ENCODE assay signal across 17 cellular contexts in genomic region chr11:57407010-57407409, GRCh38. TPM values are rescaled to one million over a fixed set of nuclear protein-coding genes. Genes with fewer than 3 reads are reported as not detected.
DNase-seq lines count a peak whose midpoint lies in the region; ATAC-seq, FAIRE-seq and TF ChIP-seq lines count a peak whose summit lies in the region.
"Had no signal": no experiment of that assay in that cellular context is flagged by ENCODE, and none has a peak within 500 bp of the region (broad histone marks: within the 10 kb centered on the region; RNA-seq: fewer than 3 reads in every experiment).

No MANE protein-coding gene starts in this region.

- no peak overlapping the region for H3K9ac ChIP-seq in GM12878 (ENCODE audit: control insufficient read depth, insufficient read depth, low read length)

- ATAC-seq in stimulated activated naive CD8-positive, alpha-beta T cell treated with anti-CD3 and anti-CD28 coated beads, Interleukin-15, Interleukin-2, amounts not matched to agents 100 U/mL and 50 U/mL, for 24 hours, result no peak
- ATAC-seq in GM12878 (0 out of 3 replicates have a peak, but pooled peaks have one; percentile 7), right cardiac atrium (peak in 1 of 2 donors; percentile 30), HG02623 (IDR thresholded peaks at IDR 0.05; ENCODE audit: unreplicated experiment) (no peak), GM21526 (IDR thresholded peaks at IDR 0.05; ENCODE audit: low FRiP score, unreplicated experiment) (no peak)

- TF ChIP-seq EP300 in GM12878 (IDR thresholded peaks at IDR 0.05; ENCODE audit: borderline replicate concordance in 1 of 2, control insufficient read depth in 1 of 2, low read depth in 2 of 2, low read length in 2 of 2), result no peak

- H3K9me3 Mint-ChIP-seq in stimulated activated naive CD8-positive, alpha-beta T cell treated with anti-CD3 and anti-CD28 coated beads, Interleukin-15, Interleukin-2, amounts not matched to agents 100 ng/mL and 50 ng/mL, for 24 hours, result no peaks in the 10 kb centered on the region

- H3K4me2 ChIP-seq in GM12878 (ENCODE audit: control insufficient read depth, insufficient read depth), result no peak overlapping the region

- H3K9me3 ChIP-seq in GM12878 (replicated peaks; ENCODE audit: control insufficient read depth, insufficient read depth, low read length), result no peaks in the 10 kb centered on the region
- H3K9me3 ChIP-seq in right cardiac atrium (ENCODE audit: control insufficient read depth, low read length), result no peaks in the 10 kb centered on the region
- H3K9me3 ChIP-seq: MG63 had no signal

- H3K27ac ChIP-seq in GM12878 (ENCODE audit: control insufficient read depth, insufficient read depth) (peak overlapping the region; percentile 55; the same call in 1 of the 2 replicates), right cardiac atrium (ENCODE audit: low read length) (peak overlapping the region; percentile 12)

- no peak overlapping the region for H3K4me3 ChIP-seq in GM12878
- no peak overlapping the region for H3K4me3 ChIP-seq in right cardiac atrium (ENCODE audit: low read length)
- H3K4me3 ChIP-seq: MG63 had no signal

- RAD21 ChIA-PET in GM12878 (lab: Charles Lee; ENCODE audit: unreplicated experiment), result interaction anchor here (1.0 to 3.4 kb wide), 5 partner anchors 11 to 51 kb away, joined by 3 to 21 read pairs (median 4); no protein-coding TSS in a partner anchor

- TF ChIP-seq RAD21 in GM12878 (IDR thresholded peaks at IDR 0.05; ENCODE audit: insufficient read depth, low read depth, low read length), result no peak

- no peak for DNase-seq in stimulated activated naive CD8-positive, alpha-beta T cell treated with anti-CD3 and anti-CD28 coated beads, Interleukin-15, Interleukin-2, amounts not matched to agents 100 U/mL and 50 U/mL, for 24 hours
- DNase-seq in GM12878 (ENCODE audit: low read depth, low spot score), result no peak
- no peak for DNase-seq in right cardiac atrium
- no peak for DNase-seq in stimulated activated CD4-positive, alpha-beta T cell treated with anti-CD3 and anti-CD28 coated beads, Interleukin-2, amount 100 ng/mL, for 24 hours
- DNase-seq in stimulated activated CD4-positive, alpha-beta T cell treated with anti-CD3 and anti-CD28 coated beads, Interleukin-4, amount 100 ng/mL, for 1 hour, result no peak
- DNase-seq: cortex of kidney, DMS 273 treated with DMSO at 0.1 percent for 48 hours, NCI-H82, SHP77 treated with DMSO at 0.1 percent for 48 hours had no signal

- H3K4me3 Mint-ChIP-seq in stimulated activated naive CD8-positive, alpha-beta T cell treated with anti-CD3 and anti-CD28 coated beads, Interleukin-15, Interleukin-2, amounts not matched to agents 100 ng/mL and 50 ng/mL, for 24 hours, result peak overlapping the region; percentile 43
- H3K4me3 Mint-ChIP-seq: memory B cell had no signal

- H3K36me3 ChIP-seq in GM12878 (ENCODE audit: control insufficient read depth in 2 of 2, insufficient read depth in 2 of 2, low read length in 1 of 2), result peaks cover 31 to 45% of the 10 kb centered on the region in 2 experiments

- no peak overlapping the region for H2AFZ ChIP-seq in GM12878 (ENCODE audit: control insufficient read depth, low read depth, low read length)

- FAIRE-seq in GM12878 (lab: Jason Lieb, UNC), result no peak
- FAIRE-seq: TTC549 had no signal

- TF ChIP-seq POLR2A in GM12878 (IDR thresholded peaks at IDR 0.05; ENCODE audit: low read depth, low read length), result no peak

- H3K4me1 Mint-ChIP-seq in stimulated activated naive CD8-positive, alpha-beta T cell treated with anti-CD3 and anti-CD28 coated beads, Interleukin-15, Interleukin-2, amounts not matched to agents 100 ng/mL and 50 ng/mL, for 24 hours (ENCODE audit: low read depth), result peaks cover 75% of the 10 kb centered on the region

- in situ Hi-C loops in GM12878 (cut with MboI), result no loop called here

- H3K27ac Mint-ChIP-seq in stimulated activated naive CD8-positive, alpha-beta T cell treated with anti-CD3 and anti-CD28 coated beads, Interleukin-15, Interleukin-2, amounts not matched to agents 100 ng/mL and 50 ng/mL, for 24 hours, result peak overlapping the region; percentile 90
- H3K27ac Mint-ChIP-seq: memory B cell had no signal

- POLR2A ChIA-PET in GM12878 (lab: Charles Lee), result interaction anchor here (1.0 to 2.4 kb wide), 2 partner anchors 12 to 19 kb away, joined by 6 to 11 read pairs; no protein-coding TSS in a partner anchor

- TSS peak; percentile 63 for BruUV-seq in GM12878 (replicated peaks; lab: Mats Ljungman, UMichigan)

- no peak for TF ChIP-seq CTCF in GM12878 (IDR thresholded peaks at IDR 0.05 in 2 of 3, conservative IDR thresholded peaks at IDR 0.05 in 1 of 3; ENCODE audit: control insufficient read depth in 2 of 3, extremely low read depth in 1 of 3, insufficient read depth in 1 of 3, low read depth in 3 of 3, low read length in 3 of 3)

- H3K4me1 ChIP-seq in GM12878 (ENCODE audit: control insufficient read depth, insufficient read depth, low read length), result peaks cover 19% of the 10 kb centered on the region
- peaks cover 8% of the 10 kb centered on the region for H3K4me1 ChIP-seq in right cardiac atrium (ENCODE audit: control insufficient read depth, insufficient read depth, low read length)

- no peaks in the 10 kb centered on the region for H3K27me3 Mint-ChIP-seq in stimulated activated naive CD8-positive, alpha-beta T cell treated with anti-CD3 and anti-CD28 coated beads, Interleukin-15, Interleukin-2, amounts not matched to agents 100 ng/mL and 50 ng/mL, for 24 hours
- H3K27me3 Mint-ChIP-seq: memory B cell had no signal

- intact Hi-C loops in GM12878 (cut with micrococcal nuclease; ENCODE audit: unreplicated experiment) (no loop called here), right cardiac atrium (cut with DNase I) (no loop called here)

- H3K79me2 ChIP-seq in GM12878 (ENCODE audit: control insufficient read depth, insufficient read depth, low read length), result no peaks in the 10 kb centered on the region; the same call in 1 of the 2 replicates

- SMC1A ChIA-PET in GM12878 (lab: Charles Lee; ENCODE audit: uncharacterized antibody, unreplicated experiment), result interaction anchor here (0.9 to 1.4 kb wide), 4 partner anchors 15 to 72 kb away, joined by 3 to 4 read pairs (median 3); no protein-coding TSS in a partner anchor

- CTCF ChIA-PET in GM12878 (lab: Yijun Ruan, JAX), result interaction anchor here (0.9 to 1.6 kb wide), 4 partner anchors 10 to 237 kb away, joined by 3 to 6 read pairs (median 4); partner anchors contain the start of gene UBE2L6

- H3K27me3 ChIP-seq in GM12878 (replicated peaks in 1 of 2; ENCODE audit: control insufficient read depth in 2 of 2, insufficient read depth in 2 of 2, low read length in 1 of 2), result no peaks in the 10 kb centered on the region
- no peaks in the 10 kb centered on the region for H3K27me3 ChIP-seq in right cardiac atrium (ENCODE audit: control insufficient read depth, insufficient read depth)
- H3K27me3 ChIP-seq: MG63, neutrophil had no signal

- 100% methylated on average over 1 of the region's 1 CpG for WGBS in GM12878 (ENCODE audit: insufficient coverage, insufficient replicate concordance, low lambda C conversion rate, missing lambda C conversion rate)
- 57% methylated on average over 1 of the region's 1 CpG for WGBS in right cardiac atrium

- no peaks in the 10 kb centered on the region for H4K20me1 ChIP-seq in GM12878 (ENCODE audit: control insufficient read depth, insufficient read depth)

- H3K36me3 Mint-ChIP-seq in stimulated activated naive CD8-positive, alpha-beta T cell treated with anti-CD3 and anti-CD28 coated beads, Interleukin-15, Interleukin-2, amounts not matched to agents 100 ng/mL and 50 ng/mL, for 24 hours (ENCODE audit: low read depth), result peaks cover 90% of the 10 kb centered on the region

RNA-seq across cellular contexts. Expression of gene PRG2, which starts 16.6 kb away (rescaled TPM):
- total RNA-seq in GM12878 (2013; cell fraction: nucleolus; rRNA removed), result 1.2 and 1.3 TPM in 2 replicates
- total RNA-seq in GM12878 (2014; rRNA removed) (0.68 TPM in 1 of 2 replicates, not detected in the other), GM12878 (2014; rRNA removed; fragmentation: Illumina TruSeq; extraction: Trizol) (0.41 TPM in 1 of 2 replicates, not detected in the other), GM12878 (2021) (1.7 and 2.0 TPM in 2 replicates), right cardiac atrium (under 1 TPM in 1 of 4 donors, not detected in 3; 0.23 TPM)
- 1.2 TPM for polyA plus RNA-seq in GM12878 (2011; ENCODE audit: low read depth)
- polyA plus RNA-seq in GM12878 (2011; rRNA removed) (0.23 and 0.43 TPM in 2 replicates), GM12878 (2014; fragmentation: Illumina TruSeq; extraction: Trizol) (0.10 TPM in 1 of 2 replicates, not detected in the other), GM12878 (2014; fragmentation: Nextera tagmentation; extraction: Ambion mirVana) (1 to 10 TPM in 1 of 2 experiments, under 1 TPM in 1; 0.88 to 1.0 TPM), GM12878 (2014; rRNA removed) (0.25 and 0.40 TPM in 2 replicates), GM12878 (2016; fragmentation: Nextera tagmentation; extraction: Ambion mirVana) (under 1 TPM in 1 of 2 experiments, not detected in 1; 0.19 TPM), right cardiac atrium (0.16 TPM)
- polyA plus RNA-seq in GM12878 (2011; cell fraction: cytosol; rRNA removed), result 0.87 and 1.3 TPM in 2 replicates
- 7.3 and 7.5 TPM in 2 replicates for polyA plus RNA-seq in GM12878 (2011; cell fraction: nucleus; rRNA removed)
- 1.3 and 1.7 TPM in 2 replicates for polyA plus RNA-seq in GM12878 (2012)
- polyA minus RNA-seq in GM12878 (2011; rRNA and poly(A)+ RNA removed), result 0.72 and 1.2 TPM in 2 replicates
- not detected in 2 replicates for polyA minus RNA-seq in GM12878 (2011; cell fraction: cytosol; rRNA and poly(A)+ RNA removed)
- polyA minus RNA-seq in GM12878 (2011; cell fraction: nucleus; rRNA and poly(A)+ RNA removed), result 0.36 and 1.1 TPM in 2 replicates
- total RNA-seq: temporal lobe had no signal

RNA-seq across cellular contexts. Expression of gene SLC43A3, which starts 19.9 kb away (rescaled TPM):
- 332 and 410 TPM in 2 replicates for total RNA-seq in GM12878 (2013; cell fraction: nucleolus; rRNA removed)
- total RNA-seq in GM12878 (2014; rRNA removed) (104 and 112 TPM in 2 replicates), GM12878 (2014; rRNA removed; fragmentation: Illumina TruSeq; extraction: Trizol) (79.7 and 80.2 TPM in 2 replicates), GM12878 (2021) (147 and 158 TPM in 2 replicates), right cardiac atrium (10 to 100 TPM; 24.1 to 37.0 (median 30.7) TPM)
- polyA plus RNA-seq in GM12878 (2011; ENCODE audit: low read depth), result 77.0 TPM
- polyA plus RNA-seq in GM12878 (2011; rRNA removed) (129 and 237 TPM in 2 replicates), GM12878 (2014; fragmentation: Illumina TruSeq; extraction: Trizol) (153 and 168 TPM in 2 replicates), GM12878 (2014; fragmentation: Nextera tagmentation; extraction: Ambion mirVana) (10 to 100 TPM; 37.5 to 79.9 TPM), GM12878 (2014; rRNA removed) (107 and 111 TPM in 2 replicates), GM12878 (2016; fragmentation: Nextera tagmentation; extraction: Ambion mirVana) (100 to 1,000 TPM; 189 to 200 TPM), right cardiac atrium (20.7 TPM)
- polyA plus RNA-seq in GM12878 (2011; cell fraction: cytosol; rRNA removed), result 362 and 451 TPM in 2 replicates
- polyA plus RNA-seq in GM12878 (2011; cell fraction: nucleus; rRNA removed), result 282 and 405 TPM in 2 replicates
- 84.4 and 111 TPM in 2 replicates for polyA plus RNA-seq in GM12878 (2012)
- polyA minus RNA-seq in GM12878 (2011; rRNA and poly(A)+ RNA removed), result 286 and 303 TPM in 2 replicates
- 73.4 and 78.4 TPM in 2 replicates for polyA minus RNA-seq in GM12878 (2011; cell fraction: cytosol; rRNA and poly(A)+ RNA removed)
- 142 and 145 TPM in 2 replicates for polyA minus RNA-seq in GM12878 (2011; cell fraction: nucleus; rRNA and poly(A)+ RNA removed)

RNA-seq across cellular contexts. Expression of gene PRG3, which starts 26.1 kb away (rescaled TPM):
- total RNA-seq in GM12878 (2013; cell fraction: nucleolus; rRNA removed), result not detected in 2 replicates
- not detected in 2 replicates for total RNA-seq in GM12878 (2014; rRNA removed)
- total RNA-seq in GM12878 (2014; rRNA removed; fragmentation: Illumina TruSeq; extraction: Trizol), result not detected in 2 replicates
- total RNA-seq in GM12878 (2021), result not detected in 2 replicates
- polyA plus RNA-seq in GM12878 (2011; ENCODE audit: low read depth), result not detected
- polyA plus RNA-seq in GM12878 (2011; rRNA removed), result not detected in 2 replicates
- polyA plus RNA-seq in GM12878 (2011; cell fraction: cytosol; rRNA removed), result not detected in 2 replicates
- not detected in 2 replicates for polyA plus RNA-seq in GM12878 (2011; cell fraction: nucleus; rRNA removed)
- not detected in 2 replicates for polyA plus RNA-seq in GM12878 (2012)
- polyA plus RNA-seq in GM12878 (2014; fragmentation: Illumina TruSeq; extraction: Trizol), result not detected in 2 replicates
- not detected for polyA plus RNA-seq in GM12878 (2014; fragmentation: Nextera tagmentation; extraction: Ambion mirVana)
- not detected in 2 replicates for polyA plus RNA-seq in GM12878 (2014; rRNA removed)
- not detected for polyA plus RNA-seq in GM12878 (2016; fragmentation: Nextera tagmentation; extraction: Ambion mirVana)
- polyA minus RNA-seq in GM12878 (2011; rRNA and poly(A)+ RNA removed), result not detected in 2 replicates
- not detected in 2 replicates for polyA minus RNA-seq in GM12878 (2011; cell fraction: cytosol; rRNA and poly(A)+ RNA removed)
- polyA minus RNA-seq in GM12878 (2011; cell fraction: nucleus; rRNA and poly(A)+ RNA removed), result not detected in 2 replicates
- not detected for total RNA-seq in right cardiac atrium
- not detected for polyA plus RNA-seq in right cardiac atrium
- total RNA-seq: temporal lobe had no signal

RNA-seq across cellular contexts. Expression of gene RTN4RL2, which starts 53.3 kb away (rescaled TPM):
- total RNA-seq in GM12878 (2013; cell fraction: nucleolus; rRNA removed), result not detected in 2 replicates
- total RNA-seq in GM12878 (2014; rRNA removed), result 0.33 and 0.34 TPM in 2 replicates
- not detected in 2 replicates for total RNA-seq in GM12878 (2014; rRNA removed; fragmentation: Illumina TruSeq; extraction: Trizol)
- total RNA-seq in GM12878 (2021), result 1.0 and 1.1 TPM in 2 replicates
- not detected for polyA plus RNA-seq in GM12878 (2011; ENCODE audit: low read depth)
- not detected in 2 replicates for polyA plus RNA-seq in GM12878 (2011; rRNA removed)
- polyA plus RNA-seq in GM12878 (2011; cell fraction: cytosol; rRNA removed), result 0.03 and 0.09 TPM in 2 replicates
- 0.22 and 0.39 TPM in 2 replicates for polyA plus RNA-seq in GM12878 (2011; cell fraction: nucleus; rRNA removed)
- polyA plus RNA-seq in GM12878 (2012), result 0.08 and 0.11 TPM in 2 replicates
- not detected in 2 replicates for polyA plus RNA-seq in GM12878 (2014; fragmentation: Illumina TruSeq; extraction: Trizol)
- under 1 TPM in 1 of 2 experiments, not detected in 1; 0.14 TPM for polyA plus RNA-seq in GM12878 (2014; fragmentation: Nextera tagmentation; extraction: Ambion mirVana)
- polyA plus RNA-seq in GM12878 (2014; rRNA removed), result 0.58 and 0.88 TPM in 2 replicates
- polyA plus RNA-seq in GM12878 (2016; fragmentation: Nextera tagmentation; extraction: Ambion mirVana), result under 1 TPM; 0.48 to 0.55 TPM
- polyA minus RNA-seq in GM12878 (2011; rRNA and poly(A)+ RNA removed), result not detected in 2 replicates
- not detected in 2 replicates for polyA minus RNA-seq in GM12878 (2011; cell fraction: cytosol; rRNA and poly(A)+ RNA removed)
- 0.36 and 0.38 TPM in 2 replicates for polyA minus RNA-seq in GM12878 (2011; cell fraction: nucleus; rRNA and poly(A)+ RNA removed)
- 1 to 10 TPM in 1 of 4 donors, under 1 TPM in 3; 0.65 to 1.4 (median 0.79) TPM for total RNA-seq in right cardiac atrium
- 0.97 TPM for polyA plus RNA-seq in right cardiac atrium
